Comparison of ENCODE assay signal across 11 cellular contexts in the genomic region with DNA sequence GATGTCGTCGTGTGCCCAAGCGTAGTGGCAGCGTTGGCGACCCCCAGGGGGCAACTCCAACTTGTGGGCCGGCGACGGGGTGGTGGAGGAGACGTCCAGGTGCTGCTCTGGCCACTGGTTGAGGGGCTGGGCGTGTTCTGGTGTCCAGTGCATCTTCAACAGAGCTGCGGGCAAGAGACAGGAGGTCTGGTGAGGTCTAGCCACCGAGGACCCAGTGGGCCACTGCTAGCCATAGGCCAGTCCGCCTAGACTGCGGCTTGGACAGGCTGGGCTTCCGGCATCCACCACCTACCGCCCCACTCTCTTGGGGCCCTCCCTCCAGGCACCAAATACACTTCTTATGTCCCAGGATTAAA. TPM values are rescaled to one million over a fixed set of nuclear protein-coding genes. Genes with fewer than 3 reads are reported as not detected.
DNase-seq lines count a peak whose midpoint lies in the region; ATAC-seq and TF ChIP-seq lines count a peak whose summit lies in the region.
"Had no signal": no experiment of that assay in that cellular context is flagged by ENCODE, and none has a peak within 500 bp of the region (broad histone marks: within the 10 kb centered on the region; RNA-seq: fewer than 3 reads in every experiment).

No MANE protein-coding gene starts in this region.

- H3K9me3 Mint-ChIP-seq in MCF 10A (ENCODE audit: unreplicated experiment) (no peaks in the 10 kb centered on the region), type B pancreatic cell (no peaks in the 10 kb centered on the region)
- no peaks in the 10 kb centered on the region for H3K9me3 Mint-ChIP-seq in activated CD8-positive, alpha-beta T cell treated with anti-CD3 and anti-CD28 coated beads, Interleukin-2, amount 10 ng/mL, durations not matched to agents 7 days and 5 days (ENCODE audit: insufficient read depth)

- peak overlapping the region in 2 of 3 donors; percentile 64 to 86 for H3K4me3 ChIP-seq in breast epithelium
- peak overlapping the region; percentile 30 for H3K4me3 ChIP-seq in iPS-18a (ENCODE audit: low read length)

- H3K27ac ChIP-seq in breast epithelium (peak overlapping the region in 1 of 2 donors; percentile 90), iPS-18a (ENCODE audit: low read length) (no peak overlapping the region)

- intact Hi-C loops in breast epithelium (cut with DNase I; ENCODE audit: low total_unique reads) = no loop called here
- intact Hi-C loops in MCF 10A (cut with micrococcal nuclease) = loop anchor here (5.0 kb wide), 3 partner anchors 55 to 230 kb away; partner anchors contain the start of gene SCN8A
- intact Hi-C loops in left colon (cut with DNase I, micrococcal nuclease) = no loop called here

- H3K36me3 Mint-ChIP-seq in MCF 10A (ENCODE audit: insufficient read depth, unreplicated experiment) (no peaks in the 10 kb centered on the region), type B pancreatic cell (peaks cover 5% of the 10 kb centered on the region)
- H3K36me3 Mint-ChIP-seq in activated CD8-positive, alpha-beta T cell treated with anti-CD3 and anti-CD28 coated beads, Interleukin-2, amount 10 ng/mL, durations not matched to agents 7 days and 5 days (ENCODE audit: low read depth) = no peaks in the 10 kb centered on the region

- H3K27me3 Mint-ChIP-seq in MCF 10A (ENCODE audit: insufficient read depth, unreplicated experiment) (peaks cover 23% of the 10 kb centered on the region), type B pancreatic cell (no peaks in the 10 kb centered on the region)
- H3K27me3 Mint-ChIP-seq in activated CD8-positive, alpha-beta T cell treated with anti-CD3 and anti-CD28 coated beads, Interleukin-2, amount 10 ng/mL, durations not matched to agents 7 days and 5 days (ENCODE audit: low read depth) = no peaks in the 10 kb centered on the region

- H3K27ac Mint-ChIP-seq in MCF 10A (ENCODE audit: low read depth, unreplicated experiment) (no peak overlapping the region), type B pancreatic cell (peak overlapping the region; percentile 43)
- peak overlapping the region; percentile 39 for H3K27ac Mint-ChIP-seq in activated CD8-positive, alpha-beta T cell treated with anti-CD3 and anti-CD28 coated beads, Interleukin-2, amount 10 ng/mL, durations not matched to agents 7 days and 5 days

- H3K4me1 ChIP-seq in breast epithelium = peaks cover 0 to 4% of the 10 kb centered on the region in 2 donors
- H3K4me1 ChIP-seq in iPS-18a (ENCODE audit: control insufficient read depth, low read depth, low read length) = peaks cover 9% of the 10 kb centered on the region
- H3K4me1 ChIP-seq: uterus had no signal

- TF ChIP-seq POLR2A in breast epithelium (IDR thresholded peaks at IDR 0.05) = no peak

- H3K9me3 ChIP-seq in breast epithelium = no peaks in the 10 kb centered on the region
- H3K9me3 ChIP-seq in iPS-18a (ENCODE audit: control insufficient read depth, low read depth, low read length) = no peaks in the 10 kb centered on the region
- H3K9me3 ChIP-seq: uterus had no signal

- H3K4me1 Mint-ChIP-seq in MCF 10A (ENCODE audit: insufficient read depth, unreplicated experiment) = no peaks in the 10 kb centered on the region
- H3K4me1 Mint-ChIP-seq in activated CD8-positive, alpha-beta T cell treated with anti-CD3 and anti-CD28 coated beads, Interleukin-2, amount 10 ng/mL, durations not matched to agents 7 days and 5 days (ENCODE audit: low read depth) = peaks cover 14% of the 10 kb centered on the region
- peaks cover 15% of the 10 kb centered on the region for H3K4me1 Mint-ChIP-seq in type B pancreatic cell (ENCODE audit: unreplicated experiment)

- no peak for ATAC-seq in activated CD8-positive, alpha-beta T cell treated with anti-CD3 and anti-CD28 coated beads, Interleukin-2, amount 10 ng/mL, durations not matched to agents 7 days and 5 days
- ATAC-seq in left colon = no peak

- H3K27me3 ChIP-seq in breast epithelium = no peaks in the 10 kb centered on the region
- H3K27me3 ChIP-seq in iPS-18a (ENCODE audit: control insufficient read depth, insufficient read depth, low read length) = peaks cover 26% of the 10 kb centered on the region
- H3K27me3 ChIP-seq: uterus had no signal

- no peak overlapping the region for H3K9ac ChIP-seq in iPS-18a (ENCODE audit: low read length)

- H3K36me3 ChIP-seq in breast epithelium (no peaks in the 10 kb centered on the region), iPS-18a (ENCODE audit: control insufficient read depth, low read depth, low read length) (no peaks in the 10 kb centered on the region)
- H3K36me3 ChIP-seq: uterus had no signal

- BruUV-seq in MCF 10A (replicated peaks; lab: Mats Ljungman, UMichigan) = no TSS peak

- POLR2A ChIA-PET in MCF 10A (lab: Yijun Ruan, JAX) = no interaction called here
- POLR2A ChIA-PET in activated CD8-positive, alpha-beta T cell treated with anti-CD3 and anti-CD28 coated beads, Interleukin-2, amount 10 ng/mL, durations not matched to agents 7 days and 5 days (lab: Charles Lee) = no interaction called here

- DNase-seq in breast epithelium (ENCODE audit: low spot score in 2 of 2) (no peak), MCF 10A (ENCODE audit: unreplicated experiment) (no peak), type B pancreatic cell (ENCODE audit: extremely low spot score, unreplicated experiment) (no peak), left colon (no peak), retina (no peak), RKO (ENCODE audit: low spot score) (no peak)
- DNase-seq in activated CD8-positive, alpha-beta T cell treated with anti-CD3 and anti-CD28 coated beads, Interleukin-2, amount 10 ng/mL, durations not matched to agents 7 days and 5 days = no peak
- DNase-seq: C1 segment of cervical spinal cord, midbrain, uterus had no signal

- TF ChIP-seq CTCF in breast epithelium (IDR thresholded peaks at IDR 0.05) (no peak), MCF 10A (IDR thresholded peaks at IDR 0.05; ENCODE audit: unreplicated experiment) (no peak), type B pancreatic cell (conservative IDR thresholded peaks at IDR 0.05) (no peak)

- CTCF ChIA-PET in MCF 10A (lab: Yijun Ruan, JAX) = interaction anchor here (0.6 to 4.6 kb wide), 3 partner anchors 17 to 455 kb away, joined by 3 to 77 read pairs (median 7); partner anchors contain the start of gene SLC4A8
- CTCF ChIA-PET in activated CD8-positive, alpha-beta T cell treated with anti-CD3 and anti-CD28 coated beads, Interleukin-2, amount 10 ng/mL, durations not matched to agents 7 days and 5 days (lab: Charles Lee) = no interaction called here

- H3K4me3 Mint-ChIP-seq in MCF 10A (ENCODE audit: unreplicated experiment) = no peak overlapping the region
- H3K4me3 Mint-ChIP-seq in activated CD8-positive, alpha-beta T cell treated with anti-CD3 and anti-CD28 coated beads, Interleukin-2, amount 10 ng/mL, durations not matched to agents 7 days and 5 days = peak overlapping the region; percentile 6
- peak overlapping the region; percentile 11 for H3K4me3 Mint-ChIP-seq in type B pancreatic cell

RNA-seq across cellular contexts. Expression of gene FIGNL2, which starts 26.3 kb away (rescaled TPM):
- total RNA-seq in breast epithelium (1 to 10 TPM in 1 of 3 donors, under 1 TPM in 2; 0.16 to 1.3 (median 0.29) TPM), MCF 10A (2022) (not detected in 2 replicates), type B pancreatic cell (ENCODE audit: low replicate concordance) (5.7 and 17.8 TPM in 2 replicates), left colon (under 1 TPM; 0.24 to 0.36 TPM)
- under 1 TPM; 0.32 to 0.37 TPM for total RNA-seq in activated CD8-positive, alpha-beta T cell treated with anti-CD3 and anti-CD28 coated beads, Interleukin-2, amount 10 ng/mL, durations not matched to agents 7 days and 5 days
